In genomic region chr10:64261092-64261491, GRCh38 we compare ENCODE assay signal across 15 cellular contexts.
DNase-seq lines count a peak whose midpoint lies in the region; ATAC-seq and TF ChIP-seq lines count a peak whose summit lies in the region.
"Had no signal": no experiment of that assay in that cellular context is flagged by ENCODE, and none has a peak within 500 bp of the region (broad histone marks: within the 10 kb centered on the region; RNA-seq: fewer than 3 reads in every experiment).

No MANE protein-coding gene starts in this region.

- no peaks in the 10 kb centered on the region for H3K9me3 Mint-ChIP-seq in activated CD8-positive, alpha-beta T cell treated with anti-CD3 and anti-CD28 coated beads for 36 hours

- POLR2A ChIA-PET in activated CD8-positive, alpha-beta T cell treated with anti-CD3 and anti-CD28 coated beads for 36 hours (lab: Charles Lee): no interaction called here

- H3K36me3 ChIP-seq in GM06990 (ENCODE audit: control insufficient read depth, insufficient read depth, low read length): no peaks in the 10 kb centered on the region

- peak; percentile 5 for DNase-seq in GM06990 (ENCODE audit: extremely low read depth, insufficient read length)
- no peak for DNase-seq in NCI-H1417 treated with DMSO at 0.1 percent for 48 hours (lab: John Stamatoyannopoulos, UW)
- DNase-seq in D341Med (ENCODE audit: low spot score): no peak
- no peak for DNase-seq in DMS 273 treated with DMSO at 0.1 percent for 48 hours (lab: John Stamatoyannopoulos, UW)
- DNase-seq in activated CD8-positive, alpha-beta T cell treated with anti-CD3 and anti-CD28 coated beads for 36 hours: no peak
- DNase-seq: activated naive CD4-positive, alpha-beta T cell treated with Interleukin-2 at 50 U/mL for 16 hours; EL; IMR-90; mesendoderm; NCI-H1105; PC-9 had no signal

- no peak for TF ChIP-seq CTCF in GM06990 (IDR thresholded peaks at IDR 0.05; ENCODE audit: insufficient read depth, low read length, poor library complexity, severe bottlenecking)
- TF ChIP-seq CTCF in activated CD8-positive, alpha-beta T cell treated with anti-CD3 and anti-CD28 coated beads for 36 hours (IDR thresholded peaks at IDR 0.05): no peak

- H3K27me3 ChIP-seq in GM06990 (replicated peaks; ENCODE audit: control insufficient read depth, insufficient read depth, low read length): no peaks in the 10 kb centered on the region

- H3K4me1 Mint-ChIP-seq in activated CD8-positive, alpha-beta T cell treated with anti-CD3 and anti-CD28 coated beads for 36 hours (ENCODE audit: low read depth): no peaks in the 10 kb centered on the region

- H3K4me3 Mint-ChIP-seq in activated CD8-positive, alpha-beta T cell treated with anti-CD3 and anti-CD28 coated beads for 36 hours: no peak overlapping the region

- no peaks in the 10 kb centered on the region for H3K36me3 Mint-ChIP-seq in activated CD8-positive, alpha-beta T cell treated with anti-CD3 and anti-CD28 coated beads for 36 hours (ENCODE audit: low read depth)

- CTCF ChIA-PET in activated CD8-positive, alpha-beta T cell treated with anti-CD3 and anti-CD28 coated beads for 36 hours (lab: Charles Lee): no interaction called here

- no peak overlapping the region for H3K27ac Mint-ChIP-seq in activated CD8-positive, alpha-beta T cell treated with anti-CD3 and anti-CD28 coated beads for 36 hours

- intact Hi-C loops in activated CD8-positive, alpha-beta T cell treated with anti-CD3 and anti-CD28 coated beads for 36 hours (cut with micrococcal nuclease): no loop called here

- ATAC-seq in GM19023 (IDR thresholded peaks at IDR 0.05; ENCODE audit: unreplicated experiment) (peak; percentile 78), HG02571 (IDR thresholded peaks at IDR 0.05; ENCODE audit: unreplicated experiment) (peak; percentile 61), HG03139 (IDR thresholded peaks at IDR 0.05; ENCODE audit: unreplicated experiment) (peak; percentile 51)
- no peak for ATAC-seq in activated CD8-positive, alpha-beta T cell treated with anti-CD3 and anti-CD28 coated beads for 36 hours
- ATAC-seq: SK-N-SH treated with all-trans-retinoic acid at 6 μM for 48 hours had no signal

- no peak overlapping the region for H3K4me3 ChIP-seq in GM06990 (replicated peaks; ENCODE audit: low read depth, low read length)
- H3K4me3 ChIP-seq: PC-9 had no signal

- no peaks in the 10 kb centered on the region for H3K27me3 Mint-ChIP-seq in activated CD8-positive, alpha-beta T cell treated with anti-CD3 and anti-CD28 coated beads for 36 hours
